ENCODE assay signal across 14 cellular contexts in the genomic region with DNA sequence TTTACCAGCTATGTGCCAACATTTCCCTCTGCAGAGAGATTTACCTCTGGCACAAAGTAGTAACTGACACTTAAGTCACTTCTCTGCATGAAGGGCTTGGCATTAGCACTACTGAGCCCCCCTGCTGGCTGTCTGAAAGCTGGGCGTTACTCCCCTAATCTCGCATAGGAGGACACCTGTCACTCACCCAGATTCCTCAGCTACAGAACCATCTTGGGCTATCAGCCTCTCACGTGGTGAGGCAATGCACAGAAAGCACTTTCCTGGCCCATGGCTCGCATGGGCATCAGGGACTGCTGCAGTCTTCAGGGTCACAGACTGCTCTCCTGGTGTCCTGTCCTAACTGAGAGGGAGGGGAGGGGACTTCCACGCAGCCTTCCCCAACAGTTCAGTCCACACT. TPM values are rescaled to one million over a fixed set of nuclear protein-coding genes. Genes with fewer than 3 reads are reported as not detected.
A peak's percentile ranks its signal among the peaks of the same experiment; 100 is the strongest.
DNase-seq lines count a peak whose midpoint lies in the region; ATAC-seq lines count a peak whose summit lies in the region.
"Had no signal": no experiment of that assay in that cellular context is flagged by ENCODE, and none has a peak within 500 bp of the region (broad histone marks: within the 10 kb centered on the region; RNA-seq: fewer than 3 reads in every experiment).

No MANE protein-coding gene starts in this region.

- DNase-seq in DMS 273 (lab: John Stamatoyannopoulos, UW; ENCODE audit: unreplicated experiment) (peak; percentile 14), DMS 273 treated with DMSO at 0.1 percent for 48 hours (lab: John Stamatoyannopoulos, UW) (no peak), GM23248 (no peak), UCSD-AML1 (lab: John Stamatoyannopoulos, UW; ENCODE audit: unreplicated experiment) (peak; percentile 40), iPS DF 4.7 (ENCODE audit: extremely low read depth, low spot score) (peak; percentile 66), NCI-H187 (lab: John Stamatoyannopoulos, UW) (no peak), NCI-H226 (no peak)
- DNase-seq: aorta, hypothalamus, testis had no signal

- H3K79me2 ChIP-seq in GM23248 (ENCODE audit: insufficient read depth) = peaks cover 100% of the 10 kb centered on the region

- H3K36me3 ChIP-seq in GM23248 (ENCODE audit: low read depth) = peaks cover 47% of the 10 kb centered on the region

- H3K9ac ChIP-seq in GM23248 = no peak overlapping the region

- in situ Hi-C loops in GM23248 (cut with MboI) = no loop called here

- H3K27me3 ChIP-seq in GM23248 (replicated peaks; ENCODE audit: insufficient read depth) = no peaks in the 10 kb centered on the region
- H3K27me3 ChIP-seq: testis had no signal

- no peak overlapping the region for H2AFZ ChIP-seq in GM23248

- H3K27ac ChIP-seq in GM23248 = 0 out of 2 replicates have a peak overlapping the region, but pooled peaks have one; percentile 8
- H3K27ac ChIP-seq: 22Rv1, coronary artery, testis had no signal

- no peak overlapping the region for H3K4me3 ChIP-seq in GM23248
- H3K4me3 ChIP-seq: coronary artery, testis had no signal

- no peak overlapping the region for H3K4me2 ChIP-seq in GM23248 (ENCODE audit: unreplicated experiment)

- H3F3A ChIP-seq in GM23248 (ENCODE audit: insufficient read depth) = peaks cover 96% of the 10 kb centered on the region

- no peaks in the 10 kb centered on the region for H3K9me3 ChIP-seq in GM23248 (ENCODE audit: low read depth)
- H3K9me3 ChIP-seq: testis had no signal

- H4K20me1 ChIP-seq in GM23248 (ENCODE audit: insufficient read depth) = peaks cover 52% of the 10 kb centered on the region

- ATAC-seq in HG02571 (IDR thresholded peaks at IDR 0.05; ENCODE audit: unreplicated experiment) = no peak
- ATAC-seq: HCT116 had no signal

- WGBS in GM23248 (ENCODE audit: low coverage in 1 of 2, low lambda C conversion rate in 2 of 2, missing lambda C conversion rate in 2 of 2), 2 experiments = 77 to 84% methylated on average over 5 of the region's 5 CpGs

- no peaks in the 10 kb centered on the region for H3K9me2 ChIP-seq in GM23248 (ENCODE audit: insufficient read depth)

- peaks cover 40% of the 10 kb centered on the region for H3K4me1 ChIP-seq in GM23248 (ENCODE audit: insufficient read depth)
- H3K4me1 ChIP-seq: testis had no signal

RNA-seq across cellular contexts. Expression of a gene that starts 12.0 kb away (rescaled TPM):
- total RNA-seq in GM23248 (2014; rRNA removed; shearing (Covaris generic)) = 1,671 and 1,864 TPM in 2 replicates
- 5,355 and 5,534 TPM in 2 replicates for polyA plus RNA-seq in GM23248 (2016; fragmentation: Nextera tagmentation; extraction: Ambion mirVana)

Comparison
In these comparisons a context has a peak if more than half of its experiments do, and no peak if none do; other contexts are left out.
1. DNase-seq: peak in DMS 273 (single experiment), UCSD-AML1 (single experiment) and iPS DF 4.7 (single experiment); none in DMS 273 treated with DMSO at 0.1 percent for 48 hours (single experiment), GM23248 (single experiment), NCI-H187 (0 of 2) and NCI-H226 (single experiment).